In genomic region chr4:147201016-147201415, GRCh38 we compare ENCODE assay signal across 22 cellular contexts.
"Had no signal": no experiment of that assay in that cellular context is flagged by ENCODE, and none has a peak within 500 bp of the region (broad histone marks: within the 10 kb centered on the region; RNA-seq: fewer than 3 reads in every experiment).

No MANE protein-coding gene starts in this region.

- ATAC-seq: body of pancreas, pancreas, psoas muscle, right cardiac atrium, upper lobe of right lung, WTC11 had no signal

- H3K4me2 ChIP-seq: hepatocyte had no signal

- H3K27me3 ChIP-seq: hepatocyte, neutrophil, thyroid gland, upper lobe of right lung had no signal

- H2AFZ ChIP-seq: hepatocyte had no signal

- H3K36me3 ChIP-seq: left ventricle myocardium inferior, neutrophil, pancreas, thyroid gland, upper lobe of right lung had no signal

- H3K4me3 ChIP-seq: body of pancreas, hepatocyte, left ventricle myocardium inferior, pancreas, psoas muscle, skin epidermis, thyroid gland, upper lobe of right lung had no signal

- H3K4me1 ChIP-seq: body of pancreas, left ventricle myocardium inferior, pancreas, psoas muscle, upper lobe of right lung had no signal

- DNase-seq: activated CD4-positive, alpha-beta T cell treated with anti-CD3 and anti-CD28 coated beads for 4 hours; activated CD4-positive, alpha-beta T cell treated with anti-CD3 and anti-CD28 coated beads, Interleukin-2, amount 50 U/mL, for 48 hours; activated effector memory CD4-positive, alpha-beta T cell treated with anti-CD3 and anti-CD28 coated beads, Interleukin-2, amount 50 U/mL, for 16 hours; activated naive CD4-positive, alpha-beta T cell treated with anti-CD3 and anti-CD28 coated beads, Interleukin-2, amount 10 ng/mL, durations not matched to agents 7 days and 5 days; body of pancreas; effector CD4-positive, alpha-beta T cell; foreskin melanocyte; glutamatergic neuron; immature natural killer cell; left ventricle myocardium inferior; pancreas; psoas muscle; right cardiac atrium; stimulated activated CD4-positive, alpha-beta T cell treated with anti-CD3 and anti-CD28 coated beads, Interleukin-1b, Interleukin-23, amount 100 ng/mL, for 48 hours; substantia nigra; T-helper 1 cell; thyroid gland; upper lobe of right lung had no signal

- H3K27ac ChIP-seq: body of pancreas, hepatocyte, left ventricle myocardium inferior, neutrophil, pancreas, psoas muscle, skin epidermis, thyroid gland, upper lobe of right lung had no signal

- H3K9me3 ChIP-seq: body of pancreas, left ventricle myocardium inferior, neutrophil, pancreas, psoas muscle, thyroid gland, upper lobe of right lung had no signal
